Comparison of ENCODE assay signal across 21 cellular contexts in genomic region chr10:121567569-121567968, GRCh38. TPM values are rescaled to one million over a fixed set of nuclear protein-coding genes. Genes with fewer than 3 reads are reported as not detected.
DNase-seq lines count a peak whose midpoint lies in the region; ATAC-seq and TF ChIP-seq lines count a peak whose summit lies in the region.
"Had no signal": no experiment of that assay in that cellular context is flagged by ENCODE, and none has a peak within 500 bp of the region (broad histone marks: within the 10 kb centered on the region; RNA-seq: fewer than 3 reads in every experiment).

No MANE protein-coding gene starts in this region.

- H3K4me3 ChIP-seq in epithelial cell of esophagus (ENCODE audit: low read length) (no peak overlapping the region), right lobe of liver (no peak overlapping the region)

- 22% methylated on average over 8 of the region's 8 CpGs for WGBS in right lobe of liver (ENCODE audit: insufficient coverage, low coverage, low lambda C conversion rate, missing lambda C conversion rate)

- no peak for TF ChIP-seq POLR2A in right lobe of liver (IDR thresholded peaks at IDR 0.05)

- ATAC-seq in WTC11: no peak
- peak in 3 of 4 donors; percentile 44 to 72 (median 67) for ATAC-seq in right lobe of liver
- ATAC-seq in GM21619 (IDR thresholded peaks at IDR 0.05; ENCODE audit: unreplicated experiment): no peak
- ATAC-seq: Right ventricle myocardium inferior had no signal

- intact Hi-C loops in right lobe of liver (cut with DNase I): no loop called here

- H3K9me3 ChIP-seq in right lobe of liver: no peaks in the 10 kb centered on the region

- peaks cover 68% of the 10 kb centered on the region for H3K4me1 Mint-ChIP-seq in WTC11

- DNase-seq in WTC11 (ENCODE audit: low spot score) (no peak), epithelial cell of esophagus (ENCODE audit: low read depth) (peak; percentile 24), right lobe of liver (no peak), AG08396 (ENCODE audit: low spot score) (no peak), NCI-H1930 (lab: John Stamatoyannopoulos, UW) (no peak), NCI-H1694 (lab: John Stamatoyannopoulos, UW) (no peak)
- DNase-seq: ACHN, AML-193, DMS79, MM.1S, NCI-H1092, NCI-H1436 treated with DMSO at 0.1 percent for 48 hours, NCI-H2081, NCI-H2171 treated with DMSO at 0.1 percent for 48 hours, NCI-H446 treated with DMSO at 0.1 percent for 48 hours, NCI-H774 had no signal

- peaks cover 0 to 7% (median 0%) of the 10 kb centered on the region in 4 donors for H3K4me1 ChIP-seq in right lobe of liver

- TF ChIP-seq CTCF in WTC11 (IDR thresholded peaks at IDR 0.05) (no peak), epithelial cell of esophagus (IDR thresholded peaks at IDR 0.05; ENCODE audit: insufficient read depth, low read depth, low read length, missing control alignments) (no peak), right lobe of liver (IDR thresholded peaks at IDR 0.05) (no peak)

- POLR2A ChIA-PET in WTC11 (lab: Charles Lee): no interaction called here

- H3K27ac ChIP-seq in right lobe of liver: no peak overlapping the region
- H3K27ac ChIP-seq: C4-2B had no signal

- H3K27me3 Mint-ChIP-seq in WTC11 (ENCODE audit: low read depth): no peaks in the 10 kb centered on the region

- peak overlapping the region; percentile 59; the same call in 1 of the 2 replicates for H3K27ac Mint-ChIP-seq in WTC11

- no peak overlapping the region for H3K4me3 Mint-ChIP-seq in WTC11

- no peaks in the 10 kb centered on the region for H3K36me3 ChIP-seq in right lobe of liver

- H3K36me3 Mint-ChIP-seq in WTC11: peaks cover 32% of the 10 kb centered on the region

- no peaks in the 10 kb centered on the region for H3K9me3 Mint-ChIP-seq in WTC11

- H3K27me3 ChIP-seq in right lobe of liver: no peaks in the 10 kb centered on the region

- CTCF ChIA-PET in WTC11 (lab: Charles Lee): interaction anchor here (1.4 kb wide), 1 partner anchor 41 kb away, joined by 5 read pairs; no protein-coding TSS in a partner anchor

TF ChIP-seq in WTC11, 78 proteins besides CTCF, POLR2A, EP300 and RAD21:
- TF ChIP-seq IRF2 (CRISPR knock-in tag; IDR thresholded peaks at IDR 0.05; ENCODE audit: borderline replicate concordance, low read depth): no peak
- 0 out of 2 replicates have a peak, but pooled peaks have one; percentile 32 for TF ChIP-seq GABPB1 (CRISPR knock-in tag; IDR thresholded peaks at IDR 0.05)

RNA-seq across cellular contexts. Expression of gene FGFR2, which starts 30.7 kb away (rescaled TPM):
- total RNA-seq in WTC11 (2021): 88.6 to 95.0 TPM (median 90.4 TPM) in 3 replicates
- 10 to 100 TPM; 14.4 to 33.7 (median 23.0) TPM for total RNA-seq in right lobe of liver
- total RNA-seq: LHCN-M2, OCI-LY7 had no signal

Comparison
In these comparisons a context has a peak if more than half of its experiments do, and no peak if none do; other contexts are left out.
1. ATAC-seq: peak in right lobe of liver (3 of 4); none in WTC11 (single experiment) and GM21619 (single experiment).